Comparison of ENCODE assay signal across 8 cellular contexts in genomic region chr11:126304457-126305072, GRCh38. TPM values are rescaled to one million over a fixed set of nuclear protein-coding genes. Genes with fewer than 3 reads are reported as not detected.
DNase-seq lines count a peak whose midpoint lies in the region; ATAC-seq and TF ChIP-seq lines count a peak whose summit lies in the region.

No MANE protein-coding gene starts in this region.

- peaks cover 35% of the 10 kb centered on the region for H3K36me3 Mint-ChIP-seq in CD8-positive, alpha-beta T cell
- H3K36me3 Mint-ChIP-seq in T-helper 2 cell treated with Interferon-gamma antibody and Interleukin-4, amounts not matched to agents 5 μg/mL and 100 μg/mL, for 36 hours (ENCODE audit: low read depth), result peaks cover 32% of the 10 kb centered on the region

- peak overlapping the region; percentile 88 for H3K4me3 Mint-ChIP-seq in CD8-positive, alpha-beta T cell
- peak overlapping the region; percentile 98 for H3K4me3 Mint-ChIP-seq in T-helper 2 cell treated with Interferon-gamma antibody and Interleukin-4, amounts not matched to agents 5 μg/mL and 100 μg/mL, for 36 hours

- DNase-seq in CD8-positive, alpha-beta T cell, result no peak
- DNase-seq in H7, result no peak
- DNase-seq in T-helper 2 cell treated with Interferon-gamma antibody and Interleukin-4, amounts not matched to agents 5 μg/mL and 100 μg/mL, for 36 hours (ENCODE audit: low spot score), result no peak
- DNase-seq in fibroblast of mammary gland (ENCODE audit: low read depth), result no peak
- DNase-seq in pons (ENCODE audit: low spot score), result peak; percentile 48
- DNase-seq in activated CD4-positive, alpha-beta T cell treated with anti-CD3 and anti-CD28 coated beads for 48 hours, result no peak

- no peaks in the 10 kb centered on the region for H3K9me3 Mint-ChIP-seq in CD8-positive, alpha-beta T cell
- H3K9me3 Mint-ChIP-seq in T-helper 2 cell treated with Interferon-gamma antibody and Interleukin-4, amounts not matched to agents 5 μg/mL and 100 μg/mL, for 36 hours, result no peaks in the 10 kb centered on the region

- CTCF ChIA-PET in CD8-positive, alpha-beta T cell (lab: Charles Lee), result interaction anchor here (1.0 to 1.4 kb wide), 2 partner anchors 10 to 176 kb away, joined by 5 to 6 read pairs; no protein-coding TSS in a partner anchor

- no peaks in the 10 kb centered on the region for H3K36me3 ChIP-seq in CD8-positive, alpha-beta T cell (ENCODE audit: insufficient read depth, low read length)
- H3K36me3 ChIP-seq in H7 (replicated peaks; ENCODE audit: control insufficient read depth, insufficient read depth, low read length), result no peaks in the 10 kb centered on the region; the same call in 1 of the 2 replicates

- H3K27me3 Mint-ChIP-seq in CD8-positive, alpha-beta T cell (ENCODE audit: low read depth), result no peaks in the 10 kb centered on the region
- no peaks in the 10 kb centered on the region for H3K27me3 Mint-ChIP-seq in T-helper 2 cell treated with Interferon-gamma antibody and Interleukin-4, amounts not matched to agents 5 μg/mL and 100 μg/mL, for 36 hours (ENCODE audit: low read depth)

- no peak for TF ChIP-seq CTCF in CD8-positive, alpha-beta T cell (IDR thresholded peaks at IDR 0.05)
- TF ChIP-seq CTCF in fibroblast of mammary gland (conservative IDR thresholded peaks at IDR 0.05; ENCODE audit: control insufficient read depth, insufficient read depth, low read depth, low read length), result no peak

- POLR2A ChIA-PET in CD8-positive, alpha-beta T cell (lab: Charles Lee), result interaction anchor here (0.6 to 1.8 kb wide), 8 partner anchors 14 to 141 kb away, joined by 3 to 11 read pairs (median 6); partner anchors contain the start of genes FOXRED1, SRPRA and TIRAP

- H3K27me3 ChIP-seq in CD8-positive, alpha-beta T cell (ENCODE audit: insufficient read depth, low read length), result no peaks in the 10 kb centered on the region
- no peaks in the 10 kb centered on the region for H3K27me3 ChIP-seq in H7 (ENCODE audit: control insufficient read depth, insufficient read depth, low read length)

- peaks cover 21% of the 10 kb centered on the region for H3K4me1 ChIP-seq in CD8-positive, alpha-beta T cell (ENCODE audit: insufficient read depth, low read length)

- peak overlapping the region; percentile 89 for H3K27ac Mint-ChIP-seq in CD8-positive, alpha-beta T cell
- peak overlapping the region; percentile 97 for H3K27ac Mint-ChIP-seq in T-helper 2 cell treated with Interferon-gamma antibody and Interleukin-4, amounts not matched to agents 5 μg/mL and 100 μg/mL, for 36 hours

- no peaks in the 10 kb centered on the region for H3K9me3 ChIP-seq in CD8-positive, alpha-beta T cell (ENCODE audit: low read length)

- H3K27ac ChIP-seq in CD8-positive, alpha-beta T cell (ENCODE audit: low read depth, low read length), result peak overlapping the region; percentile 92

- peak overlapping the region; percentile 93 for H3K4me3 ChIP-seq in CD8-positive, alpha-beta T cell (ENCODE audit: low read depth, low read length)
- H3K4me3 ChIP-seq in H7 (ENCODE audit: insufficient read depth, low read depth, low read length) (peak overlapping the region; percentile 65), fibroblast of mammary gland (ENCODE audit: control insufficient read depth, low read depth, low read length) (peak overlapping the region; percentile 87)

- peaks cover 35% of the 10 kb centered on the region for H3K4me1 Mint-ChIP-seq in CD8-positive, alpha-beta T cell (ENCODE audit: low read depth)
- H3K4me1 Mint-ChIP-seq in T-helper 2 cell treated with Interferon-gamma antibody and Interleukin-4, amounts not matched to agents 5 μg/mL and 100 μg/mL, for 36 hours (ENCODE audit: low read depth), result peaks cover 22% of the 10 kb centered on the region

- no peak for ATAC-seq in CD8-positive, alpha-beta T cell
- ATAC-seq in HG03039 (IDR thresholded peaks at IDR 0.05; ENCODE audit: unreplicated experiment) (no peak), HG03442 (IDR thresholded peaks at IDR 0.05; ENCODE audit: unreplicated experiment) (no peak)

- intact Hi-C loops in CD8-positive, alpha-beta T cell (cut with DNase I, micrococcal nuclease), result loop anchor here (1.0 to 10.0 kb wide), 5 partner anchors 22 to 1350 kb away; partner anchors contain the start of genes FOXRED1 (in 2 of the 2), CCDC15 (in 1 of the 2), FAM118B (in 1 of the 2) and RPUSD4 (in 1 of the 2)

RNA-seq across cellular contexts. Expression of gene DCPS, which starts 0.7 kb away (rescaled TPM):
- 1 to 10 TPM; 7.3 to 7.5 TPM for total RNA-seq in CD8-positive, alpha-beta T cell
- total RNA-seq in H7 (2014; rRNA removed; shearing (Covaris generic)), result 21.4 TPM in 2 replicates

RNA-seq across cellular contexts. Expression of gene TIRAP, which starts 21.7 kb away (rescaled TPM):
- total RNA-seq in CD8-positive, alpha-beta T cell, result 1 to 10 TPM; 6.7 to 7.9 TPM
- total RNA-seq in H7 (2014; rRNA removed; shearing (Covaris generic)), result 4.2 and 5.8 TPM in 2 replicates

RNA-seq across cellular contexts. Expression of gene FOXRED1, which starts 35.6 kb away (rescaled TPM):
- total RNA-seq in CD8-positive, alpha-beta T cell, result 10 to 100 TPM; 27.4 to 30.5 TPM
- 54.0 and 68.7 TPM in 2 replicates for total RNA-seq in H7 (2014; rRNA removed; shearing (Covaris generic))

RNA-seq across cellular contexts. Expression of gene SRPRA, which starts 35.9 kb away (rescaled TPM):
- total RNA-seq in CD8-positive, alpha-beta T cell, result 100 to 1,000 TPM; 234 to 242 TPM
- total RNA-seq in H7 (2014; rRNA removed; shearing (Covaris generic)), result 65.9 and 72.7 TPM in 2 replicates

RNA-seq across cellular contexts. Expression of gene ST3GAL4, which starts 50.9 kb away (rescaled TPM):
- 1 to 10 TPM; 2.8 to 3.7 TPM for total RNA-seq in CD8-positive, alpha-beta T cell
- total RNA-seq in H7 (2014; rRNA removed; shearing (Covaris generic)), result 16.0 and 19.4 TPM in 2 replicates
